Comparison of ENCODE assay signal across 22 cellular contexts in the genomic region with DNA sequence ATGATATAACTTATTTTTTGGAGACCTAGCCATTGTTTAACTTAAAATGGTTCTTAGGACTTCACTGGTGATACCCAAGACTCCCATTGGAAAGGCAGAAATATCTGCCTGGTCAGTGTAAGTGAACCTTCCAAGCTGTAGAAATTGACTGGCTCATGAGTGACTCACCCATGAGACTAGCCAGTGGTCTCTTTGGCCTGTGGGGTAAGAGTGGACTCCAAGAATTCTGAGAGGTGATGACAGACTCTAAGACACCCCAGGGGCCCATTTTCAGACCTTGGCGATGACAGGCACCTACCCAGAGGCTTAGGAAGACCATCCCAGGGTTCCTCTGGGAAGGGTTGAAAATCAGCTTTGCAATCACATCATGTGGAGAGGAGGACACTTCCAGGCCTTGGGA.
A peak's percentile ranks its signal among the peaks of the same experiment; 100 is the strongest.
DNase-seq lines count a peak whose midpoint lies in the region; ATAC-seq and TF ChIP-seq lines count a peak whose summit lies in the region.
"Had no signal": no experiment of that assay in that cellular context is flagged by ENCODE, and none has a peak within 500 bp of the region (broad histone marks: within the 10 kb centered on the region; RNA-seq: fewer than 3 reads in every experiment).

No MANE protein-coding gene starts in this region.

- intact Hi-C loops in Right ventricle myocardium inferior (cut with DNase I) (no loop called here), left ventricle myocardium inferior (cut with micrococcal nuclease) (no loop called here), left lung (cut with DNase I) (no loop called here)

- H3K27me3 ChIP-seq in left ventricle myocardium inferior (ENCODE audit: low read depth): peaks cover 40% of the 10 kb centered on the region
- no peaks in the 10 kb centered on the region for H3K27me3 ChIP-seq in left lung
- H3K27me3 ChIP-seq in BE2C: no peaks in the 10 kb centered on the region

- peaks cover 12% of the 10 kb centered on the region for H3K9me3 ChIP-seq in left ventricle myocardium inferior (replicated peaks)
- H3K9me3 ChIP-seq in left lung: no peaks in the 10 kb centered on the region
- H3K9me3 ChIP-seq in BE2C: no peaks in the 10 kb centered on the region

- no peak for DNase-seq in Right ventricle myocardium inferior (ENCODE audit: missing footprints)
- no peak for DNase-seq in left ventricle myocardium inferior
- peak; percentile 68 for DNase-seq in fibroblast of mammary gland (ENCODE audit: low read depth)
- no peak for DNase-seq in left lung
- no peak for DNase-seq in BE2C
- DNase-seq: ACHN, GDM1, H9, HFFc6, KG1, MV-4-11, NCI-H1694, NCI-H2081 treated with DMSO at 0.1 percent for 48 hours, NCI-H2171 treated with DMSO at 0.1 percent for 48 hours, NCI-H524 treated with DMSO at 0.1 percent for 48 hours, SHP77, SW 1271 had no signal

- H3K4me1 ChIP-seq in left ventricle myocardium inferior (no peaks in the 10 kb centered on the region), left lung (no peaks in the 10 kb centered on the region), BE2C (no peaks in the 10 kb centered on the region)

- ATAC-seq in Right ventricle myocardium inferior (peak; percentile 70), left lung (peak; percentile 30), GM18907 (IDR thresholded peaks at IDR 0.05; ENCODE audit: unreplicated experiment) (no peak), HG03159 (IDR thresholded peaks at IDR 0.05; ENCODE audit: unreplicated experiment) (no peak), GM18861 (IDR thresholded peaks at IDR 0.05; ENCODE audit: unreplicated experiment) (no peak)

- H3K27ac ChIP-seq in left ventricle myocardium inferior (replicated peaks) (no peak overlapping the region), left lung (no peak overlapping the region)
- H3K27ac ChIP-seq: 22Rv1, SK-N-MC had no signal

- H3K36me3 ChIP-seq in left ventricle myocardium inferior: no peaks in the 10 kb centered on the region
- no peaks in the 10 kb centered on the region for H3K36me3 ChIP-seq in left lung
- H3K36me3 ChIP-seq in BE2C: no peaks in the 10 kb centered on the region

- TF ChIP-seq CTCF in left ventricle myocardium inferior (IDR thresholded peaks at IDR 0.05; ENCODE audit: borderline replicate concordance) (no peak), fibroblast of mammary gland (conservative IDR thresholded peaks at IDR 0.05; ENCODE audit: control insufficient read depth, insufficient read depth, low read depth, low read length) (no peak), left lung (IDR thresholded peaks at IDR 0.05) (no peak), BE2C (IDR thresholded peaks at IDR 0.05; ENCODE audit: low read depth, low read length) (no peak)

- H3K4me3 ChIP-seq in left ventricle myocardium inferior (no peak overlapping the region), fibroblast of mammary gland (ENCODE audit: control insufficient read depth, low read depth, low read length) (no peak overlapping the region), left lung (no peak overlapping the region), BE2C (ENCODE audit: low read depth, low read length) (no peak overlapping the region)
- H3K4me3 ChIP-seq: SK-N-MC had no signal

Comparison
In these comparisons a context has a peak if more than half of its experiments do, and no peak if none do; other contexts are left out.
1. ATAC-seq: peak in Right ventricle myocardium inferior (single experiment) and left lung (single experiment); none in GM18907 (single experiment), HG03159 (single experiment) and GM18861 (single experiment).